ENCODE assay signal across 8 cellular contexts in the genomic region with DNA sequence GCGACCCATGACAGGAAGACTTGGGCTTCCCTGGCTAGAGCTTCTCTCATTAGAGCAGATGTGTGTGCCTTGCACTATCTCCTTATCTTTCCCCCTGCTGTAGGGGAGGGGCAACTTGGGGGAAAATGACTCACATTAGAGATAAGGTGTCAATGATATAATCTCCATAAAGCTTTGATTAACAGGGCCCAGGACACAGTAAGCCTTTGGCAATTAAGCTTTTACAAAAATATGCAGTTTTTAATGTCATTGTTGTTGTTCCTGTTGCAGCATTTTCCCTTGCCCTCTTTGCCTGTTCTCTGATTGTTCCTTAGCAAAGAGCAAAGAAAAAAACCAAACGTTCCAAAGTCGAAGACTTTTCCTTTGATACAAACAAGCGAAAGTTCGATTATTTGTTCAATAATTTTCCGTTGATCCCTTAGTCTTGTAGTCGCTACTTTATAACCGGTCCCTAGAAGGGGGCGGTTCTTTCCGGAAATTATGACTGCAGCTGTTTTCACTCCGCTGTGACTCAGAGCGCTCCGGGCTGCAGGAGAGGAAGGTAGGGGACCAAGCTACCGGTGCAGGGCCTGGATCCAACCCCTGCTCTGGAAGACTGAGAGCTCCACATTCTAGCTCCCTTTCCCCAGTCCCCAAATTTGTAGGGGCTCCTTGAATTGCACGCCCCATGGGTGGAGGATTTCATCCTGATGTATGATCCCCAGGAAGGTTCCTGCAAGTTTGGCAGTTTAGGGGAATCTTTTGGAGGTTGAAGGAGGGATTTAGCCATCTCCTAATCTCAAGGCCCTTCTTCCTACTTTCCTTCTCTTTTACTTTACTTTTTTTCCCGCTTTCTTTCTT. TPM values are rescaled to one million over a fixed set of nuclear protein-coding genes. Genes with fewer than 3 reads are reported as not detected.
DNase-seq lines count a peak whose midpoint lies in the region; ATAC-seq and TF ChIP-seq lines count a peak whose summit lies in the region.

A gene with protein sequence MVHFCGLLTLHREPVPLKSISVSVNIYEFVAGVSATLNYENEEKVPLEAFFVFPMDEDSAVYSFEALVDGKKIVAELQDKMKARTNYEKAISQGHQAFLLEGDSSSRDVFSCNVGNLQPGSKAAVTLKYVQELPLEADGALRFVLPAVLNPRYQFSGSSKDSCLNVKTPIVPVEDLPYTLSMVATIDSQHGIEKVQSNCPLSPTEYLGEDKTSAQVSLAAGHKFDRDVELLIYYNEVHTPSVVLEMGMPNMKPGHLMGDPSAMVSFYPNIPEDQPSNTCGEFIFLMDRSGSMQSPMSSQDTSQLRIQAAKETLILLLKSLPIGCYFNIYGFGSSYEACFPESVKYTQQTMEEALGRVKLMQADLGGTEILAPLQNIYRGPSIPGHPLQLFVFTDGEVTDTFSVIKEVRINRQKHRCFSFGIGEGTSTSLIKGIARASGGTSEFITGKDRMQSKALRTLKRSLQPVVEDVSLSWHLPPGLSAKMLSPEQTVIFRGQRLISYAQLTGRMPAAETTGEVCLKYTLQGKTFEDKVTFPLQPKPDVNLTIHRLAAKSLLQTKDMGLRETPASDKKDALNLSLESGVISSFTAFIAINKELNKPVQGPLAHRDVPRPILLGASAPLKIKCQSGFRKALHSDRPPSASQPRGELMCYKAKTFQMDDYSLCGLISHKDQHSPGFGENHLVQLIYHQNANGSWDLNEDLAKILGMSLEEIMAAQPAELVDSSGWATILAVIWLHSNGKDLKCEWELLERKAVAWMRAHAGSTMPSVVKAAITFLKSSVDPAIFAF (plus strand): TSS at position 509 of the 840 bp plus-strand sequence. CDS start 2,062 bp downstream, outside the sequence.

- H3K27ac ChIP-seq in right lobe of liver, result peak within 1 kb of the TSS in 2 of 3 donors; percentile 23 to 37

- ATAC-seq in HG03060 (IDR thresholded peaks at IDR 0.05; ENCODE audit: low read depth, unreplicated experiment), result peak; percentile 99
- peak; percentile 98 to 100 (median 99) for ATAC-seq in right lobe of liver

- peaks cover 0 to 9% (median 5%) of the 10 kb centered on the region in 4 donors for H3K36me3 ChIP-seq in right lobe of liver

- no peak for TF ChIP-seq CTCF in right lobe of liver (IDR thresholded peaks at IDR 0.05)

- no peaks in the 10 kb centered on the region for H3K9me3 ChIP-seq in right lobe of liver

- in situ Hi-C loops in ACHN (cut with HindIII; ENCODE audit: low pct_ligation_motif_present, low pct_unique_long_range_greater_than_20kb, low sequenced_read_pairs), result no loop called here

- peaks cover 0 to 8% (median 0%) of the 10 kb centered on the region in 4 donors for H3K4me1 ChIP-seq in right lobe of liver

- peak within 1 kb of the TSS; percentile 54 to 65 (median 55) for H3K4me3 ChIP-seq in right lobe of liver

- intact Hi-C loops in right lobe of liver (cut with DNase I), result no loop called here

- no peaks in the 10 kb centered on the region for H3K27me3 ChIP-seq in right lobe of liver

- WGBS in right lobe of liver (ENCODE audit: insufficient coverage, low coverage, low lambda C conversion rate, missing lambda C conversion rate), result 4% methylated on average over 15 of the region's 16 CpGs

- DNase-seq in ACHN (peak; percentile 77), NCI-H446 treated with DMSO at 0.1 percent for 48 hours (lab: John Stamatoyannopoulos, UW) (peak; percentile 4), ecto neural progenitor cell (ENCODE audit: low spot score) (peak; percentile 78), right lobe of liver (peak; percentile 80 to 88 (median 85))
- peak; percentile 76 to 85 for DNase-seq in activated CD4-positive, alpha-beta T cell treated with anti-CD3 and anti-CD28 coated beads, Interleukin-2, amount 50 U/mL, for 48 hours
- DNase-seq in stimulated activated CD4-positive, alpha-beta T cell treated with anti-CD3 and anti-CD28 coated beads, Interleukin-4, amount 100 ng/mL, for 4 hours, result peak; percentile 65 to 84

- peak; percentile 41 for TF ChIP-seq POLR2A in GM18526 (IDR thresholded peaks at IDR 0.05; ENCODE audit: extremely low read depth, insufficient read length)
- TF ChIP-seq POLR2A in right lobe of liver (IDR thresholded peaks at IDR 0.05), result peak; percentile 92

RNA-seq across cellular contexts. Expression of the gene that starts here (rescaled TPM):
- total RNA-seq in right lobe of liver, result 1 to 10 TPM; 3.5 to 9.0 (median 5.8) TPM

Comparison
In these comparisons a context has a peak if more than half of its experiments do, and no peak if none do; other contexts are left out.
1. Peak in every context shown above with its lines: DNase-seq, ATAC-seq, H3K4me3 ChIP-seq and H3K27ac ChIP-seq.
2. DNase-seq: peak in every context shown above with its lines; median percentile 85 in right lobe of liver; 80 in activated CD4-positive, alpha-beta T cell treated with anti-CD3 and anti-CD28 coated beads, Interleukin-2, amount 50 U/mL, for 48 hours; 78 in ecto neural progenitor cell; 77 in ACHN; 74 in stimulated activated CD4-positive, alpha-beta T cell treated with anti-CD3 and anti-CD28 coated beads, Interleukin-4, amount 100 ng/mL, for 4 hours; 4 in NCI-H446 treated with DMSO at 0.1 percent for 48 hours.